ENCODE assay signal across 31 cellular contexts in the genomic region with DNA sequence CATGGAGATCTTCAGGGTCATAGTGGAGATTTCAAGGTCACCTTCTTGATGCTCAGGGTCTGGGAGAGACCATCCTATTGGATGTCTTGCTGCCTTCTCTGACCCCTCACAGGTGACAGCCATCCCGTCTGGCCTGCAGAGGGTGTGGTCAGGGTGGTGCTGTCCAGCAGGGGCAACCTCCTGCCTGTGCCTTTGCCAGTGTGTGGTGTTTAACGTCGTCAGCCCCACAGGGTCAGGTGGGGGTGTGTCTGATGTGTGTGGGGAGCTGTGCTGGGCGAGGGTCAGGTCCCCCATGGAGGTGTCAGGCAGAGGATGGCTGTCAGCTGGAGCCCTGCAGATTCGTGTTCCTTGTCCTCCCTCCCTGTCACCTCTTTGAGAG. TPM values are rescaled to one million over a fixed set of nuclear protein-coding genes. Genes with fewer than 3 reads are reported as not detected.
DNase-seq lines count a peak whose midpoint lies in the region; ATAC-seq, FAIRE-seq and TF ChIP-seq lines count a peak whose summit lies in the region.
"Had no signal": no experiment of that assay in that cellular context is flagged by ENCODE, and none has a peak within 500 bp of the region (broad histone marks: within the 10 kb centered on the region; RNA-seq: fewer than 3 reads in every experiment).

No MANE protein-coding gene starts in this region.

- H3K27me3 Mint-ChIP-seq in neural progenitor cell (ENCODE audit: insufficient read depth, low read depth): peaks cover 9% of the 10 kb centered on the region
- H3K27me3 Mint-ChIP-seq: activated naive CD4-positive, alpha-beta T cell treated with anti-CD3 and anti-CD28 coated beads, Interleukin-2, amount 50 U/mL, for 24 hours had no signal

- peak overlapping the region; percentile 42 for H3K27ac Mint-ChIP-seq in neural progenitor cell
- H3K27ac Mint-ChIP-seq: activated naive CD4-positive, alpha-beta T cell treated with anti-CD3 and anti-CD28 coated beads, Interleukin-2, amount 50 U/mL, for 24 hours; activated T-helper 17 cell treated with anti-CD3 and anti-CD28 coated beads, Interleukin-2, amount 50 U/mL, for 72 hours; brain; T-helper 1 cell treated with Interleukin-12 subunit alpha and Interleukin-12 subunit beta and Interleukin-4 antibody, amounts not matched to agents 30 μg/mL and 1 μg/mL, for 36 hours had no signal

- no peak overlapping the region for H3K9ac ChIP-seq in neural progenitor cell
- H3K9ac ChIP-seq: KMS-11, SK-N-SH had no signal

- no peaks in the 10 kb centered on the region for H4K20me1 ChIP-seq in neural progenitor cell (ENCODE audit: low read depth)

- intact Hi-C loops in cardiac septum (cut with DNase I): no loop called here
- intact Hi-C loops in left ventricle myocardium inferior (cut with micrococcal nuclease): no loop called here

- H3K9me3 ChIP-seq in left ventricle myocardium inferior (replicated peaks) (no peaks in the 10 kb centered on the region), neural progenitor cell (ENCODE audit: low read depth) (no peaks in the 10 kb centered on the region)
- H3K9me3 ChIP-seq: A549, MG63, neutrophil, prostate gland, SK-N-SH had no signal

- no peak for TF ChIP-seq CTCF in left ventricle myocardium inferior (IDR thresholded peaks at IDR 0.05; ENCODE audit: borderline replicate concordance)
- no peak for TF ChIP-seq CTCF in coronary artery (IDR thresholded peaks at IDR 0.05)
- no peak for TF ChIP-seq CTCF in neural progenitor cell (IDR thresholded peaks at IDR 0.05)

- H3K36me3 Mint-ChIP-seq in neural progenitor cell: no peaks in the 10 kb centered on the region
- H3K36me3 Mint-ChIP-seq: activated naive CD4-positive, alpha-beta T cell treated with anti-CD3 and anti-CD28 coated beads, Interleukin-2, amount 50 U/mL, for 24 hours; brain had no signal

- H3K4me1 ChIP-seq in left ventricle myocardium inferior (no peaks in the 10 kb centered on the region), neural progenitor cell (no peaks in the 10 kb centered on the region)
- H3K4me1 ChIP-seq: A549, prostate gland had no signal

- H3K4me3 Mint-ChIP-seq in neural progenitor cell: no peak overlapping the region
- H3K4me3 Mint-ChIP-seq: activated naive CD4-positive, alpha-beta T cell treated with anti-CD3 and anti-CD28 coated beads, Interleukin-2, amount 50 U/mL, for 24 hours; activated T-helper 17 cell treated with anti-CD3 and anti-CD28 coated beads, Interleukin-2, amount 50 U/mL, for 72 hours; brain; T-helper 1 cell treated with Interleukin-12 subunit alpha and Interleukin-12 subunit beta and Interleukin-4 antibody, amounts not matched to agents 30 μg/mL and 1 μg/mL, for 36 hours had no signal

- no peak overlapping the region for H3K4me2 ChIP-seq in neural progenitor cell
- H3K4me2 ChIP-seq: A549, KMS-11, SK-N-SH had no signal

- no peak overlapping the region for H2AFZ ChIP-seq in neural progenitor cell (replicated peaks)

- no peaks in the 10 kb centered on the region for H3F3A ChIP-seq in neural progenitor cell (ENCODE audit: low read depth)

- no peaks in the 10 kb centered on the region for H3K79me2 ChIP-seq in neural progenitor cell (ENCODE audit: low read depth)

- H3K27ac ChIP-seq in left ventricle myocardium inferior (replicated peaks): no peak overlapping the region
- no peak overlapping the region for H3K27ac ChIP-seq in coronary artery
- H3K27ac ChIP-seq in neural progenitor cell: no peak overlapping the region
- H3K27ac ChIP-seq: A549, KMS-11, neutrophil, prostate gland had no signal

- H3K4me3 ChIP-seq in left ventricle myocardium inferior: no peak overlapping the region
- H3K4me3 ChIP-seq in coronary artery: no peak overlapping the region
- no peak overlapping the region for H3K4me3 ChIP-seq in neural progenitor cell
- H3K4me3 ChIP-seq: A549, MG63, prostate gland had no signal

- ATAC-seq in HG03097 (IDR thresholded peaks at IDR 0.05; ENCODE audit: low FRiP score, unreplicated experiment): no peak
- ATAC-seq: A549; activated T-helper 17 cell treated with anti-CD3 and anti-CD28 coated beads, Interleukin-2, amount 50 U/mL, for 72 hours had no signal

- no peaks in the 10 kb centered on the region for H3K9me3 Mint-ChIP-seq in neural progenitor cell
- H3K9me3 Mint-ChIP-seq: activated naive CD4-positive, alpha-beta T cell treated with anti-CD3 and anti-CD28 coated beads, Interleukin-2, amount 50 U/mL, for 24 hours; activated T-helper 17 cell treated with anti-CD3 and anti-CD28 coated beads, Interleukin-2, amount 50 U/mL, for 72 hours; brain; T-helper 1 cell treated with Interleukin-12 subunit alpha and Interleukin-12 subunit beta and Interleukin-4 antibody, amounts not matched to agents 30 μg/mL and 1 μg/mL, for 36 hours had no signal

- peak; percentile 43 for DNase-seq in cardiac septum (ENCODE audit: low spot score)
- no peak for DNase-seq in left ventricle myocardium inferior
- peak; percentile 41 for DNase-seq in coronary artery (ENCODE audit: low spot score)
- no peak for DNase-seq in neural progenitor cell (ENCODE audit: low spot score)
- DNase-seq in urothelium cell line (ENCODE audit: low spot score): no peak
- DNase-seq in SHP77 treated with DMSO at 0.1 percent for 48 hours (lab: John Stamatoyannopoulos, UW): no peak
- DNase-seq in activated CD4-positive, alpha-beta T cell treated with anti-CD3 and anti-CD28 coated beads for 48 hours: no peak
- DNase-seq: activated CD4-positive, alpha-beta T cell treated with anti-CD3 and anti-CD28 coated beads, Interleukin-2, amount 50 U/mL, for 4 hours; amniotic stem cell; DMS79; mammary epithelial cell; MG63; NCI-H1105; NCI-H187; NCI-H2171; NCI-H510A; SK-N-SH; stimulated activated CD4-positive, alpha-beta T cell treated with anti-CD3 and anti-CD28 coated beads, Interleukin-4, amount 100 ng/mL, for 24 hours; trophoblast cell had no signal

- H3K4me1 Mint-ChIP-seq in neural progenitor cell: peaks cover 9% of the 10 kb centered on the region
- H3K4me1 Mint-ChIP-seq: activated naive CD4-positive, alpha-beta T cell treated with anti-CD3 and anti-CD28 coated beads, Interleukin-2, amount 50 U/mL, for 24 hours; activated T-helper 17 cell treated with anti-CD3 and anti-CD28 coated beads, Interleukin-2, amount 50 U/mL, for 72 hours had no signal

- no peaks in the 10 kb centered on the region for H3K36me3 ChIP-seq in left ventricle myocardium inferior
- H3K36me3 ChIP-seq in neural progenitor cell: no peaks in the 10 kb centered on the region
- H3K36me3 ChIP-seq: MG63, neutrophil, prostate gland had no signal

- FAIRE-seq in urothelium cell line (lab: Jason Lieb, UNC): peak; percentile 61
- FAIRE-seq: A549, endothelial cell of umbilical vein, frontal cortex, G401.6 had no signal

- H3K27me3 ChIP-seq in left ventricle myocardium inferior (ENCODE audit: low read depth) (peaks cover 13% of the 10 kb centered on the region), neural progenitor cell (no peaks in the 10 kb centered on the region)
- H3K27me3 ChIP-seq: MG63, neutrophil had no signal

RNA-seq across cellular contexts. Expression of a gene that starts 16.5 kb away (rescaled TPM):
- 2.9 TPM for total RNA-seq in cardiac septum
- 2.8 TPM for total RNA-seq in left ventricle myocardium inferior
- total RNA-seq in neural progenitor cell (ENCODE audit: low replicate concordance): 7.4 and 8.5 TPM in 2 replicates

Comparison
In these comparisons a context has a peak if more than half of its experiments do, and no peak if none do; other contexts are left out.
1. DNase-seq: peak in cardiac septum (single experiment) and coronary artery (single experiment); none in left ventricle myocardium inferior (single experiment), neural progenitor cell (single experiment), urothelium cell line (single experiment), SHP77 treated with DMSO at 0.1 percent for 48 hours (single experiment) and activated CD4-positive, alpha-beta T cell treated with anti-CD3 and anti-CD28 coated beads for 48 hours (single experiment).